19 cellular contexts compared by ENCODE assay signal in genomic region chr16:52581530-52581929, GRCh38. TPM values are rescaled to one million over a fixed set of nuclear protein-coding genes. Genes with fewer than 3 reads are reported as not detected.
DNase-seq lines count a peak whose midpoint lies in the region; TF ChIP-seq lines count a peak whose summit lies in the region.
"Had no signal": no experiment of that assay in that cellular context is flagged by ENCODE, and none has a peak within 500 bp of the region (broad histone marks: within the 10 kb centered on the region; RNA-seq: fewer than 3 reads in every experiment).

No MANE protein-coding gene starts in this region.

- no peak overlapping the region for H4K91ac ChIP-seq in H9 (ENCODE audit: insufficient read length, low read depth, low read length)

- no peaks in the 10 kb centered on the region for H3K36me3 ChIP-seq in liver (ENCODE audit: control insufficient read depth in 4 of 4, insufficient read depth in 3 of 4, low read depth in 1 of 4, low read length in 3 of 4)
- H3K36me3 ChIP-seq in ovary, result no peaks in the 10 kb centered on the region
- H3K36me3 ChIP-seq: ascending aorta, heart right ventricle had no signal

- H4K8ac ChIP-seq in H9 (replicated peaks; ENCODE audit: insufficient read length, low read depth, low read length), result no peak overlapping the region

- H3K23ac ChIP-seq in H9 (ENCODE audit: insufficient read length, low read depth, low read length), result no peak overlapping the region

- no peaks in the 10 kb centered on the region; the same call in 1 of the 2 replicates for H3K27me3 Mint-ChIP-seq in H9 (ENCODE audit: low read depth)
- H3K27me3 Mint-ChIP-seq: CD4-positive, alpha-beta memory T cell; T-cell had no signal

- H3K4me3 Mint-ChIP-seq in H9, result no peak overlapping the region
- H3K4me3 Mint-ChIP-seq: CD4-positive, alpha-beta memory T cell; T-cell had no signal

- H3K56ac ChIP-seq in H9 (ENCODE audit: insufficient read length, low read depth, low read length), result no peak overlapping the region

- H3K9ac ChIP-seq in H9 (ENCODE audit: extremely low read depth, insufficient read length, low read length) (no peak overlapping the region), liver (ENCODE audit: low read depth in 1 of 2, low read length in 2 of 2) (no peak overlapping the region)

- no peak overlapping the region for H2BK120ac ChIP-seq in H9 (ENCODE audit: low read depth, low read length, poor library complexity, severe bottlenecking)

- H2BK5ac ChIP-seq in H9 (ENCODE audit: insufficient read length, low read length), result no peak overlapping the region

- H3K27me3 ChIP-seq in H9 (ENCODE audit: insufficient read depth, low read length) (no peaks in the 10 kb centered on the region), liver (ENCODE audit: control insufficient read depth in 4 of 4, insufficient read depth in 4 of 4, low read length in 3 of 4) (no peaks in the 10 kb centered on the region), ovary (no peaks in the 10 kb centered on the region)
- H3K27me3 ChIP-seq: ascending aorta had no signal

- no peak overlapping the region for H3K14ac ChIP-seq in H9 (ENCODE audit: insufficient read depth, low read length)

- no peak overlapping the region for H3K27ac ChIP-seq in H9 (ENCODE audit: insufficient read length, low read depth, low read length)
- H3K27ac ChIP-seq in liver (ENCODE audit: low read depth in 1 of 2, low read length in 2 of 2), result no peak overlapping the region
- no peak overlapping the region for H3K27ac ChIP-seq in ovary
- H3K27ac ChIP-seq: ascending aorta, coronary artery, heart right ventricle had no signal

- H3K4me2 ChIP-seq in H9 (ENCODE audit: insufficient read depth, insufficient read length, low read length), result no peak overlapping the region

- H3K4me3 ChIP-seq in liver (ENCODE audit: low read depth in 1 of 3, low read length in 3 of 3) (no peak overlapping the region), ovary (no peak overlapping the region)
- H3K4me3 ChIP-seq: ascending aorta, coronary artery, heart right ventricle had no signal

- no peak overlapping the region for H2AFZ ChIP-seq in H9 (ENCODE audit: low read length)

- TF ChIP-seq POLR2A in ovary (IDR thresholded peaks at IDR 0.05), result no peak

- H2AK5ac ChIP-seq in H9 (ENCODE audit: insufficient read length, low read length), result no peak overlapping the region

- peak; percentile 46 for DNase-seq in DMS 273 (lab: John Stamatoyannopoulos, UW; ENCODE audit: unreplicated experiment)
- no peak for DNase-seq in H9
- peak; percentile 70 for DNase-seq in SK-MEL-5 (ENCODE audit: low read depth, low spot score)
- no peak for DNase-seq in NK-92 (lab: John Stamatoyannopoulos, UW; ENCODE audit: unreplicated experiment)
- no peak for DNase-seq in midbrain (lab: John Stamatoyannopoulos, UW)
- no peak for DNase-seq in DMS114 treated with DMSO at 0.1 percent for 48 hours (lab: John Stamatoyannopoulos, UW; ENCODE audit: unreplicated experiment)
- no peak for DNase-seq in ovary
- DNase-seq: activated CD4-positive, CD25-positive, alpha-beta regulatory T cell; activated effector memory CD4-positive, alpha-beta T cell treated with anti-CD3 and anti-CD28 coated beads, Interleukin-2, amount 50 U/mL, for 16 hours; CD4-positive, alpha-beta memory T cell; heart right ventricle; MV-4-11; PC-3; stimulated activated CD4-positive, alpha-beta T cell treated with anti-CD3 and anti-CD28 coated beads, Interleukin-12 subunit alpha, Interleukin-12 subunit beta, amount 100 ng/mL, for 4 hours; T-cell had no signal

- no peaks in the 10 kb centered on the region for H4K20me1 ChIP-seq in H9 (ENCODE audit: control insufficient read depth, insufficient read depth, insufficient read length)

- H3T11ph ChIP-seq in H9 (ENCODE audit: low read length), result no peak overlapping the region

- TF ChIP-seq CTCF in H9 (conservative IDR thresholded peaks at IDR 0.05) (peak; percentile 52), liver (IDR thresholded peaks at IDR 0.05; ENCODE audit: low read depth, low read length, missing input control) (peak; percentile 50), ovary (IDR thresholded peaks at IDR 0.05) (no peak)

- intact Hi-C loops in ovary (cut with DNase I), result no loop called here

- H3K9me3 ChIP-seq in H9 (ENCODE audit: control insufficient read depth, low read depth, low read length) (no peaks in the 10 kb centered on the region), liver (ENCODE audit: control insufficient read depth in 4 of 4, low read length in 3 of 4) (peaks cover 0 to 2% (median 0%) of the 10 kb centered on the region in 4 donors), ovary (no peaks in the 10 kb centered on the region)
- H3K9me3 ChIP-seq: ascending aorta, heart right ventricle had no signal

- no peak for TF ChIP-seq EP300 in ovary (IDR thresholded peaks at IDR 0.05)

- no peak overlapping the region for H2BK20ac ChIP-seq in H9 (ENCODE audit: low read depth, low read length, poor library complexity, severe bottlenecking)

- H3K4me1 ChIP-seq in H9 (ENCODE audit: insufficient read depth, low read length), result peaks cover 3% of the 10 kb centered on the region; the same call in 1 of the 2 replicates
- peaks cover 2 to 16% (median 7%) of the 10 kb centered on the region in 4 donors for H3K4me1 ChIP-seq in liver (ENCODE audit: control insufficient read depth in 4 of 4, insufficient read depth in 4 of 4, low read length in 3 of 4)
- no peaks in the 10 kb centered on the region for H3K4me1 ChIP-seq in ovary (ENCODE audit: insufficient read depth)
- H3K4me1 ChIP-seq: ascending aorta, heart right ventricle had no signal

- no peak overlapping the region for H3K18ac ChIP-seq in H9 (ENCODE audit: insufficient read length, low read depth, low read length)

- no peak overlapping the region for H2BK15ac ChIP-seq in H9 (ENCODE audit: low read depth, low read length)

- in situ Hi-C loops in SK-MEL-5 (cut with HindIII; ENCODE audit: low pct_unique_long_range_greater_than_20kb, low sequenced_read_pairs), result no loop called here

- no CpG with 5 or more reads among the region's 4 CpGs for WGBS in H9 (ENCODE audit: extremely low coverage, insufficient read length, low lambda C conversion rate)
- WGBS in liver, result 84% methylated on average over 4 of the region's 4 CpGs
- WGBS in ovary, 3 donors, result 79 to 88% (median 87%) methylated on average over 4 of the region's 4 CpGs

- no peaks in the 10 kb centered on the region for H3K23me2 ChIP-seq in H9 (ENCODE audit: insufficient read length, low read depth, low read length, poor library complexity, severe bottlenecking)

- peaks cover 18 to 23% of the 10 kb centered on the region in 2 experiments for H3K4me1 Mint-ChIP-seq in H9
- H3K4me1 Mint-ChIP-seq: CD4-positive, alpha-beta memory T cell; T-cell had no signal

- H3K79me2 ChIP-seq in H9 (ENCODE audit: insufficient read depth, low read length), result no peaks in the 10 kb centered on the region

- H3K79me1 ChIP-seq in H9 (ENCODE audit: insufficient read depth, low read depth, low read length, poor library complexity, severe bottlenecking), result no peaks in the 10 kb centered on the region

- no peak overlapping the region for H2BK12ac ChIP-seq in H9 (ENCODE audit: insufficient read length, low read depth, low read length)

- no peaks in the 10 kb centered on the region for H3K36me3 Mint-ChIP-seq in H9 (ENCODE audit: insufficient read depth in 1 of 3, low read depth in 3 of 3)
- H3K36me3 Mint-ChIP-seq: CD4-positive, alpha-beta memory T cell; T-cell had no signal

- H3K9me3 Mint-ChIP-seq in H9, result no peaks in the 10 kb centered on the region; a peak in 2 of 5 replicates

- no peak overlapping the region for H4K5ac ChIP-seq in H9 (ENCODE audit: insufficient read length, low read depth, low read length)

- H3K27ac Mint-ChIP-seq in H9, result no peak overlapping the region
- H3K27ac Mint-ChIP-seq: CD4-positive, alpha-beta memory T cell; T-cell had no signal

- no peak overlapping the region for H3K4ac ChIP-seq in H9 (ENCODE audit: low read depth, low read length)

- TF ChIP-seq RAD21 in liver (IDR thresholded peaks at IDR 0.05), result peak; percentile 79 to 82

TF ChIP-seq in liver, 16 proteins besides CTCF, POLR2A, EP300 and RAD21 (continues in another document):
- no peak for TF ChIP-seq YY1 (IDR thresholded peaks at IDR 0.05)
- TF ChIP-seq HNF4A (conservative IDR thresholded peaks at IDR 0.05), result no peak
- no peak for TF ChIP-seq HNF4G (IDR thresholded peaks at IDR 0.05)
- no peak for TF ChIP-seq FOXA1 (IDR thresholded peaks at IDR 0.05)
- no peak for TF ChIP-seq NR2F2 (IDR thresholded peaks at IDR 0.05)
- no peak for TF ChIP-seq RXRA (IDR thresholded peaks at IDR 0.05)
- TF ChIP-seq TAF1 (conservative IDR thresholded peaks at IDR 0.05), result no peak
- TF ChIP-seq ZBTB33 (IDR thresholded peaks at IDR 0.05), result no peak
- TF ChIP-seq JUND (IDR thresholded peaks at IDR 0.05), result no peak
- no peak for TF ChIP-seq MAX (IDR thresholded peaks at IDR 0.05)
- no peak for TF ChIP-seq GABPA (IDR thresholded peaks at IDR 0.05 in 1 of 2, conservative IDR thresholded peaks at IDR 0.05 in 1 of 2)

RNA-seq across cellular contexts. Expression of gene TOX3, which starts 34.6 kb away (rescaled TPM):
- total RNA-seq in H9 (2021) (18.2 and 20.2 TPM in 2 replicates), liver (1 to 10 TPM; 1.3 to 2.1 TPM), ovary (1 to 10 TPM in 4 of 7 donors, under 1 TPM in 2, not detected in 1; 0.36 to 2.4 (median 1.6) TPM)
- not detected in 2 replicates for total RNA-seq in SK-MEL-5 (2014; rRNA removed; shearing (Covaris generic))
- 0.07 TPM in 1 of 2 replicates, not detected in the other for polyA plus RNA-seq in SK-MEL-5 (2015; cell fraction: cytosol; rRNA removed)
- not detected in 2 replicates for polyA plus RNA-seq in SK-MEL-5 (2015; cell fraction: nucleus; rRNA removed)
- polyA plus RNA-seq in liver (1 to 10 TPM; 2.7 to 3.5 TPM), ovary (1 to 10 TPM in 1 of 2 donors, under 1 TPM in 1; 0.38 to 1.3 TPM)
- total RNA-seq: ascending aorta; CD4-positive, alpha-beta memory T cell; heart right ventricle; PC-3; posterior vena cava had no signal
- polyA plus RNA-seq: heart right ventricle had no signal

Comparison
In these comparisons a context has a peak if more than half of its experiments do, and no peak if none do; other contexts are left out.
1. DNase-seq: peak in DMS 273 (single experiment) and SK-MEL-5 (single experiment); none in H9 (single experiment), NK-92 (single experiment), midbrain (single experiment), DMS114 treated with DMSO at 0.1 percent for 48 hours (single experiment) and ovary (0 of 5).
2. CTCF ChIP-seq: peak in H9 (single experiment) and liver (single experiment); none in ovary (0 of 3).